9 cellular contexts compared by ENCODE assay signal in genomic region chr10:45373003-45373782, GRCh38. TPM values are rescaled to one million over a fixed set of nuclear protein-coding genes. Genes with fewer than 3 reads are reported as not detected.
A peak's percentile ranks its signal among the peaks of the same experiment; 100 is the strongest.
DNase-seq lines count a peak whose midpoint lies in the region; ATAC-seq, FAIRE-seq and TF ChIP-seq lines count a peak whose summit lies in the region.
"Had no signal": no experiment of that assay in that cellular context is flagged by ENCODE, and none has a peak within 500 bp of the region (broad histone marks: within the 10 kb centered on the region; RNA-seq: fewer than 3 reads in every experiment).

No MANE protein-coding gene starts in this region.

- no peaks in the 10 kb centered on the region for H3K9me3 Mint-ChIP-seq in activated naive CD8-positive, alpha-beta T cell treated with anti-CD3 and anti-CD28 coated beads for 36 hours

- POLR2A ChIA-PET in HCT116 (lab: Charles Lee), result no interaction called here
- POLR2A ChIA-PET in HepG2 (lab: Yijun Ruan, JAX), result no interaction called here

- H3K4me2 ChIP-seq in HCT116 (ENCODE audit: low read length), result peak overlapping the region; percentile 92
- peak overlapping the region; percentile 69 for H3K4me2 ChIP-seq in HepG2 (ENCODE audit: low read depth, low read length)

- 16% methylated on average over 2 of the region's 44 CpGs for WGBS in HepG2 (ENCODE audit: low lambda C conversion rate)
- WGBS in testis, 2 donors, result 0 to 2% methylated on average over 18 to 44 of the region's 44 CpGs

- peaks cover 50% of the 10 kb centered on the region for H3K27me3 ChIP-seq in HCT116 (ENCODE audit: insufficient read depth, low read length)
- peaks cover 3 to 46% of the 10 kb centered on the region in 2 experiments for H3K27me3 ChIP-seq in HepG2 (ENCODE audit: control insufficient read depth in 1 of 2, insufficient read depth in 2 of 2, low read length in 2 of 2)
- no peaks in the 10 kb centered on the region for H3K27me3 ChIP-seq in testis

- H3K9me2 ChIP-seq in HCT116 (ENCODE audit: insufficient read depth), result no peaks in the 10 kb centered on the region

- TF ChIP-seq POLR2A in HCT116 (IDR thresholded peaks at IDR 0.05; ENCODE audit: borderline replicate concordance, extremely low read depth, insufficient read depth, insufficient read length) (no peak), HepG2 (IDR thresholded peaks at IDR 0.05; ENCODE audit: insufficient read depth in 1 of 2, low read depth in 2 of 2, low read length in 2 of 2) (no peak), testis (IDR thresholded peaks at IDR 0.05) (no peak)

- DNase-seq in DMS 273 (lab: John Stamatoyannopoulos, UW; ENCODE audit: unreplicated experiment), result peak; percentile 21
- DNase-seq in DMS 273 treated with DMSO at 0.1 percent for 48 hours (lab: John Stamatoyannopoulos, UW), result no peak
- DNase-seq in HCT116 (ENCODE audit: low read depth, low spot score), result no peak
- peak; percentile 12 for DNase-seq in NCI-H345 treated with DMSO at 0.1 percent for 48 hours (lab: John Stamatoyannopoulos, UW; ENCODE audit: unreplicated experiment)
- DNase-seq in activated naive CD8-positive, alpha-beta T cell treated with anti-CD3 and anti-CD28 coated beads for 36 hours, result peak; percentile 37
- DNase-seq in HepG2 (ENCODE audit: low spot score), result no peak
- peak; percentile 27 for DNase-seq in testis
- DNase-seq in AG08395 (ENCODE audit: low spot score), result no peak

- H3K36me3 ChIP-seq in HCT116 (ENCODE audit: control insufficient read depth in 1 of 2, insufficient read depth in 2 of 2, low read length in 2 of 2) (no peaks in the 10 kb centered on the region), HepG2 (replicated peaks in 1 of 2; ENCODE audit: control insufficient read depth in 1 of 2, insufficient read depth in 2 of 2, low read length in 2 of 2) (no peaks in the 10 kb centered on the region), testis (ENCODE audit: low read depth, missing control alignments) (no peaks in the 10 kb centered on the region)

- H3K27ac Mint-ChIP-seq in activated naive CD8-positive, alpha-beta T cell treated with anti-CD3 and anti-CD28 coated beads for 36 hours, result no peak overlapping the region

- no TSS peak for BruUV-seq in HCT116 (replicated peaks; lab: Mats Ljungman, UMichigan)
- no TSS peak for BruUV-seq in HepG2 (replicated peaks; lab: Mats Ljungman, UMichigan)

- H2AFZ ChIP-seq in HCT116 (ENCODE audit: low read depth, low read length, poor library complexity, severe bottlenecking) (no peak overlapping the region), HepG2 (ENCODE audit: low read length) (no peak overlapping the region)

- in situ Hi-C loops in HepG2 (cut with HindIII; ENCODE audit: extremely low pct_ligation_motif_present, low pct_unique_long_range_greater_than_20kb), result no loop called here

- H4K20me1 ChIP-seq in HCT116 (ENCODE audit: insufficient read depth) (no peaks in the 10 kb centered on the region), HepG2 (ENCODE audit: insufficient read depth, low read length) (no peaks in the 10 kb centered on the region)

- TF ChIP-seq RAD21 in HCT116 (IDR thresholded peaks at IDR 0.05; ENCODE audit: low read depth) (no peak), HepG2 (CRISPR knock-in tag; IDR thresholded peaks at IDR 0.05) (no peak)

- H3K4me3 ChIP-seq in HCT116 (replicated peaks in 1 of 2; ENCODE audit: low read depth in 1 of 2, low read length in 2 of 2), result peak overlapping the region; percentile 35 to 52
- H3K4me3 ChIP-seq in HepG2 (replicated peaks in 1 of 3; ENCODE audit: insufficient read depth in 1 of 3, low read depth in 2 of 3, low read length in 3 of 3), result peak overlapping the region; percentile 13 to 57 (median 30); a peak in 4 of 6 replicates
- H3K4me3 ChIP-seq in testis, result peak overlapping the region; percentile 49 to 55

- peak overlapping the region; percentile 79 for H3K4me3 Mint-ChIP-seq in activated naive CD8-positive, alpha-beta T cell treated with anti-CD3 and anti-CD28 coated beads for 36 hours

- RAD21 ChIA-PET in HCT116 (lab: Charles Lee; ENCODE audit: low non-redundant PET in 1 of 2, low total read pairs in 2 of 2, uncharacterized antibody in 2 of 2, unreplicated experiment in 2 of 2), result no interaction called here

- peaks cover 14 to 37% of the 10 kb centered on the region in 2 experiments; a peak in 3 of 4 replicates for H3K4me1 ChIP-seq in HCT116 (ENCODE audit: control insufficient read depth in 1 of 2, insufficient read depth in 2 of 2, low read length in 2 of 2)
- H3K4me1 ChIP-seq in HepG2 (ENCODE audit: insufficient read depth, low read length), result peaks cover 10% of the 10 kb centered on the region
- no peaks in the 10 kb centered on the region for H3K4me1 ChIP-seq in testis

- no peak for TF ChIP-seq EP300 in HepG2 (IDR thresholded peaks at IDR 0.05; ENCODE audit: low read depth in 2 of 2, low read length in 2 of 2)
- no peak for TF ChIP-seq EP300 in HepG2 (CRISPR knock-in tag; IDR thresholded peaks at IDR 0.05; ENCODE audit: borderline replicate concordance)

- CTCF ChIA-PET in HCT116 (lab: Charles Lee) (no interaction called here), HepG2 (lab: Yijun Ruan, JAX; ENCODE audit: low intra/inter-chr PET ratio, low total read pairs) (no interaction called here)

- no peak for FAIRE-seq in HepG2 (lab: Jason Lieb, UNC)

- H3K79me2 ChIP-seq in HCT116 (ENCODE audit: insufficient read depth, low read length), result no peaks in the 10 kb centered on the region
- no peaks in the 10 kb centered on the region for H3K79me2 ChIP-seq in HepG2 (ENCODE audit: insufficient read depth, low read length)

- TF ChIP-seq CTCF in HCT116 (IDR thresholded peaks at IDR 0.05 in 2 of 3, conservative IDR thresholded peaks at IDR 0.05 in 1 of 3; ENCODE audit: borderline replicate concordance in 1 of 3, insufficient read depth in 1 of 3, low read depth in 2 of 3, low read length in 2 of 3), result no peak
- TF ChIP-seq CTCF in HepG2 (CRISPR knock-in tag; IDR thresholded peaks at IDR 0.05), result no peak
- no peak for TF ChIP-seq CTCF in testis (IDR thresholded peaks at IDR 0.05)

- ATAC-seq in HCT116 (peak; percentile 52), HepG2 (peak; percentile 53)

- H3K27me3 Mint-ChIP-seq in activated naive CD8-positive, alpha-beta T cell treated with anti-CD3 and anti-CD28 coated beads for 36 hours, result peaks cover 61% of the 10 kb centered on the region

- intact Hi-C loops in HCT116 (cut with micrococcal nuclease), result no loop called here
- intact Hi-C loops in HepG2 (cut with micrococcal nuclease; ENCODE audit: unreplicated experiment), result no loop called here
- intact Hi-C loops in testis (cut with DNase I; ENCODE audit: low total_unique reads), result no loop called here

- H3K9me3 ChIP-seq in HCT116 (ENCODE audit: control insufficient read depth in 1 of 2, insufficient read depth in 1 of 2, low read depth in 1 of 2, low read length in 2 of 2) (no peaks in the 10 kb centered on the region), HepG2 (ENCODE audit: low read length) (no peaks in the 10 kb centered on the region), testis (no peaks in the 10 kb centered on the region)

- H3K36me3 Mint-ChIP-seq in activated naive CD8-positive, alpha-beta T cell treated with anti-CD3 and anti-CD28 coated beads for 36 hours, result no peaks in the 10 kb centered on the region

- H3K9ac ChIP-seq in HCT116 (ENCODE audit: low read length), result no peak overlapping the region
- no peak overlapping the region for H3K9ac ChIP-seq in HepG2 (ENCODE audit: insufficient read depth, low read depth, low read length)

- H3K4me1 Mint-ChIP-seq in activated naive CD8-positive, alpha-beta T cell treated with anti-CD3 and anti-CD28 coated beads for 36 hours, result peaks cover 18% of the 10 kb centered on the region

- H3K27ac ChIP-seq in HCT116 (ENCODE audit: low read depth, low read length), result no peak overlapping the region
- no peak overlapping the region for H3K27ac ChIP-seq in HepG2 (ENCODE audit: extremely low read length, insufficient read depth, low read length)
- H3K27ac ChIP-seq in testis, result peak overlapping the region in 1 of 2 donors; percentile 36
- H3K27ac ChIP-seq: 22Rv1 had no signal

RNA-seq across cellular contexts. Expression of gene ALOX5, which starts 0.8 kb away (rescaled TPM):
- total RNA-seq in HCT116 (2021; ENCODE audit: unreplicated experiment), result 6.1 TPM
- polyA plus RNA-seq in HCT116 (2012), result 7.5 and 9.9 TPM in 2 replicates
- total RNA-seq in activated naive CD8-positive, alpha-beta T cell treated with anti-CD3 and anti-CD28 coated beads for 36 hours, result under 1 TPM; 0.62 to 0.96 TPM
- total RNA-seq in HepG2 (2016; rRNA removed; fragmentation: Illumina TruSeq; extraction: Trizol), result not detected in 2 replicates
- total RNA-seq in HepG2 (2016; cell fraction: cytosol; rRNA removed; fragmentation: Illumina TruSeq; extraction: Trizol; ENCODE audit: low read depth), result not detected in 2 replicates
- total RNA-seq in HepG2 (2016; cell fraction: insoluble cytoplasmic fraction; rRNA removed; fragmentation: Illumina TruSeq; extraction: Trizol), result not detected in 2 replicates
- not detected in 2 replicates for total RNA-seq in HepG2 (2016; cell fraction: membrane; rRNA removed; fragmentation: Illumina TruSeq; extraction: Trizol)
- not detected in 2 replicates for total RNA-seq in HepG2 (2016; cell fraction: nucleus; rRNA removed; fragmentation: Illumina TruSeq; extraction: Trizol)
- polyA plus RNA-seq in HepG2 (2011; rRNA removed), result 0.04 TPM in 1 of 2 replicates, not detected in the other
- 0.01 TPM in 1 of 2 replicates, not detected in the other for polyA plus RNA-seq in HepG2 (2011; cell fraction: cytosol; rRNA removed)
- 0.73 and 0.93 TPM in 2 replicates for polyA plus RNA-seq in HepG2 (2011; cell fraction: nucleus; rRNA removed)
- polyA plus RNA-seq in HepG2 (2012), result 0.25 and 0.31 TPM in 2 replicates
- not detected in 2 replicates for polyA plus RNA-seq in HepG2 (2016; cell fraction: cytosol; fragmentation: Illumina TruSeq; extraction: Trizol; ENCODE audit: low read depth)
- not detected in 2 replicates for polyA plus RNA-seq in HepG2 (2016; cell fraction: insoluble cytoplasmic fraction; fragmentation: Illumina TruSeq; extraction: Trizol; ENCODE audit: low read depth)
- not detected in 2 replicates for polyA plus RNA-seq in HepG2 (2016; cell fraction: membrane; fragmentation: Illumina TruSeq; extraction: Trizol; ENCODE audit: low read depth)
- polyA plus RNA-seq in HepG2 (2016; cell fraction: nucleus; fragmentation: Illumina TruSeq; extraction: Trizol; ENCODE audit: insufficient read depth, low read depth), result not detected in 2 replicates
- 2.4 TPM in 1 of 2 replicates, not detected in the other for polyA minus RNA-seq in HepG2 (2011; rRNA and poly(A)+ RNA removed; ENCODE audit: low replicate concordance)
- polyA minus RNA-seq in HepG2 (2011; cell fraction: cytosol; rRNA and poly(A)+ RNA removed), result not detected in 2 replicates
- polyA minus RNA-seq in HepG2 (2011; cell fraction: nucleus; rRNA and poly(A)+ RNA removed), result not detected in 2 replicates
- 10 to 100 TPM; 13.7 to 18.5 TPM for total RNA-seq in testis
- 11.4 TPM for polyA plus RNA-seq in testis (ENCODE audit: insufficient read depth, low read depth, low replicate concordance)

RNA-seq across cellular contexts. Expression of gene OR13A1, which starts 57.8 kb away (rescaled TPM):
- not detected for total RNA-seq in HCT116 (2021; ENCODE audit: unreplicated experiment)
- 0.07 TPM in 1 of 2 replicates, not detected in the other for polyA plus RNA-seq in HCT116 (2012)
- total RNA-seq in activated naive CD8-positive, alpha-beta T cell treated with anti-CD3 and anti-CD28 coated beads for 36 hours, result not detected
- not detected in 2 replicates for total RNA-seq in HepG2 (2016; rRNA removed; fragmentation: Illumina TruSeq; extraction: Trizol)
- total RNA-seq in HepG2 (2016; cell fraction: cytosol; rRNA removed; fragmentation: Illumina TruSeq; extraction: Trizol; ENCODE audit: low read depth), result not detected in 2 replicates
- not detected in 2 replicates for total RNA-seq in HepG2 (2016; cell fraction: insoluble cytoplasmic fraction; rRNA removed; fragmentation: Illumina TruSeq; extraction: Trizol)
- total RNA-seq in HepG2 (2016; cell fraction: membrane; rRNA removed; fragmentation: Illumina TruSeq; extraction: Trizol), result not detected in 2 replicates
- total RNA-seq in HepG2 (2016; cell fraction: nucleus; rRNA removed; fragmentation: Illumina TruSeq; extraction: Trizol), result not detected in 2 replicates
- not detected in 2 replicates for polyA plus RNA-seq in HepG2 (2011; rRNA removed)
- not detected in 2 replicates for polyA plus RNA-seq in HepG2 (2011; cell fraction: cytosol; rRNA removed)
- 0.14 TPM in 1 of 2 replicates, not detected in the other for polyA plus RNA-seq in HepG2 (2011; cell fraction: nucleus; rRNA removed)
- not detected in 2 replicates for polyA plus RNA-seq in HepG2 (2012)
- not detected in 2 replicates for polyA plus RNA-seq in HepG2 (2016; cell fraction: cytosol; fragmentation: Illumina TruSeq; extraction: Trizol; ENCODE audit: low read depth)
- polyA plus RNA-seq in HepG2 (2016; cell fraction: insoluble cytoplasmic fraction; fragmentation: Illumina TruSeq; extraction: Trizol; ENCODE audit: low read depth), result not detected in 2 replicates
- not detected in 2 replicates for polyA plus RNA-seq in HepG2 (2016; cell fraction: membrane; fragmentation: Illumina TruSeq; extraction: Trizol; ENCODE audit: low read depth)
- polyA plus RNA-seq in HepG2 (2016; cell fraction: nucleus; fragmentation: Illumina TruSeq; extraction: Trizol; ENCODE audit: insufficient read depth, low read depth), result not detected in 2 replicates
- not detected in 2 replicates for polyA minus RNA-seq in HepG2 (2011; rRNA and poly(A)+ RNA removed; ENCODE audit: low replicate concordance)
- polyA minus RNA-seq in HepG2 (2011; cell fraction: cytosol; rRNA and poly(A)+ RNA removed), result not detected in 2 replicates
- not detected in 2 replicates for polyA minus RNA-seq in HepG2 (2011; cell fraction: nucleus; rRNA and poly(A)+ RNA removed)
- total RNA-seq in testis, result under 1 TPM; 0.50 to 0.79 TPM
- polyA plus RNA-seq in testis (ENCODE audit: insufficient read depth, low read depth, low replicate concordance), result 0.15 TPM

Comparison
In these comparisons a context has a peak if more than half of its experiments do, and no peak if none do; other contexts are left out.
1. DNase-seq: peak in DMS 273 (single experiment), NCI-H345 treated with DMSO at 0.1 percent for 48 hours (single experiment), activated naive CD8-positive, alpha-beta T cell treated with anti-CD3 and anti-CD28 coated beads for 36 hours (single experiment) and testis (single experiment); none in DMS 273 treated with DMSO at 0.1 percent for 48 hours (single experiment), HCT116 (single experiment), HepG2 (single experiment) and AG08395 (single experiment).
2. Peak in every context shown above with its lines, with median percentiles within 50 percentile points of each other: H3K4me3 ChIP-seq.